In genomic region chr3:138257986-138258385, GRCh38 we compare ENCODE assay signal across 27 cellular contexts.
"Had no signal": no experiment of that assay in that cellular context is flagged by ENCODE, and none has a peak within 500 bp of the region (broad histone marks: within the 10 kb centered on the region; RNA-seq: fewer than 3 reads in every experiment).

No MANE protein-coding gene starts in this region.

- H3K36me3 ChIP-seq: breast epithelium had no signal

- H3K27ac ChIP-seq: adrenal gland, breast epithelium, Peyer's patch, RWPE1, SJCRH30, VCaP had no signal

- H3K9ac ChIP-seq: SK-N-SH had no signal

- H3K4me2 ChIP-seq: SK-N-SH had no signal

- DNase-seq: activated CD4-positive, alpha-beta memory T cell treated with anti-CD3 and anti-CD28 coated beads, Interleukin-2, amount 10 ng/mL, durations not matched to agents 7 days and 5 days; activated CD4-positive, alpha-beta T cell treated with anti-CD3 and anti-CD28 coated beads, Interleukin-2, amount 10 ng/mL, durations not matched to agents 7 days and 5 days; activated CD4-positive, CD25-positive, alpha-beta regulatory T cell; activated naive CD4-positive, alpha-beta T cell treated with anti-CD3 and anti-CD28 coated beads, Interleukin-2, amount 50 U/mL, for 16 hours; activated naive CD8-positive, alpha-beta T cell treated with anti-CD3 and anti-CD28 coated beads, Interleukin-2, amount 10 ng/mL, durations not matched to agents 7 days and 5 days; activated T-cell treated with anti-CD3 and anti-CD28 coated beads for 4 hours; activated T-cell treated with anti-CD3 and anti-CD28 coated beads, Interleukin-2, amount 50 U/mL, for 48 hours; adrenal gland; aorta; central memory CD4-positive, alpha-beta T cell; Kasumi-1; NCI-H1092; NCI-H1417; NCI-H1930; NCI-H2171; NCI-H2227 treated with DMSO at 0.1 percent for 48 hours; NCI-H446 treated with DMSO at 0.1 percent for 48 hours; NCI-H526; NCI-H774; Peyer's patch; Right ventricle myocardium superior; SJCRH30; SK-N-SH; T-helper 1 cell had no signal

- H3K27me3 ChIP-seq: adrenal gland, breast epithelium, Peyer's patch, SJCRH30 had no signal

- H3K4me1 ChIP-seq: adrenal gland, breast epithelium, Peyer's patch, SJCRH30 had no signal

- H3K9me3 ChIP-seq: adrenal gland, breast epithelium, Peyer's patch, SJCRH30, SK-N-SH had no signal

- H3K4me3 ChIP-seq: adrenal gland, breast epithelium, Peyer's patch, SJCRH30 had no signal
